ENCODE assay signal across 22 cellular contexts in the genomic region with DNA sequence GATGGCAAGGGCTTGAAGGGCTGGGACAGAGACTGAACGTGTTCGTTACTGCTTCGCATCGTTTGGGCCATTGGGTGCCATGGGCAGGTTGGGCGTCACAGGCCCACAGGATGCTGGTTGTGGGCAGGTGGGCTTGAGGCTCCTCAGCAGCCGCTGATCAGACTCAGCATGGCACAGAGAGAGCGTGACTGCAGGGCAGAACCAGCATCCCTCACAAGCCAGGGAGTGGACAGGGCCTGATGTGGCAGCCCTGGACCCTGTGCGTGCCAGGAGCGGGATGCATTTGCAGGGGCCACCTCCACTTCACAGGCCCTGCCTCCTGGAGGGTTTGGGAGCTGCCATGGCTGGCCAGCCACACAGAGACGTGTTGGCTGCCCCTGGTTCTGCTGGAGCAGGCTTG.
A peak's percentile ranks its signal among the peaks of the same experiment; 100 is the strongest.
DNase-seq lines count a peak whose midpoint lies in the region; ATAC-seq and TF ChIP-seq lines count a peak whose summit lies in the region.
"Had no signal": no experiment of that assay in that cellular context is flagged by ENCODE, and none has a peak within 500 bp of the region (broad histone marks: within the 10 kb centered on the region; RNA-seq: fewer than 3 reads in every experiment).

No MANE protein-coding gene starts in this region.

- no peaks in the 10 kb centered on the region for H3K27me3 Mint-ChIP-seq in H9 (ENCODE audit: low read depth)
- H3K27me3 Mint-ChIP-seq in neural crest cell (ENCODE audit: low read depth): no peaks in the 10 kb centered on the region
- H3K27me3 Mint-ChIP-seq: B cell; CD4-positive, alpha-beta T cell had no signal

- no peaks in the 10 kb centered on the region for H3K79me1 ChIP-seq in H9 (ENCODE audit: insufficient read depth, low read depth, low read length, poor library complexity, severe bottlenecking)

- no peak overlapping the region for H4K5ac ChIP-seq in H9 (ENCODE audit: insufficient read length, low read depth, low read length)

- H3T11ph ChIP-seq in H9 (ENCODE audit: low read length): no peak overlapping the region

- H3K18ac ChIP-seq in H9 (ENCODE audit: insufficient read length, low read depth, low read length): no peak overlapping the region

- H3K9me3 Mint-ChIP-seq in H9: peaks cover 0 to 6% of the 10 kb centered on the region in 2 experiments; a peak in 4 of 5 replicates
- H3K9me3 Mint-ChIP-seq in neural crest cell: no peaks in the 10 kb centered on the region
- H3K9me3 Mint-ChIP-seq: CD8-positive, alpha-beta T cell had no signal

- no peak overlapping the region for H3K4me2 ChIP-seq in H9 (ENCODE audit: insufficient read depth, insufficient read length, low read length)
- H3K4me2 ChIP-seq: A549; BLaER1 treated with 17β-estradiol and CSF1 and Interleukin-3, amounts not matched to agents 10 nM and 100 nM had no signal

- H3K23me2 ChIP-seq in H9 (ENCODE audit: insufficient read length, low read depth, low read length, poor library complexity, severe bottlenecking): no peaks in the 10 kb centered on the region

- no peaks in the 10 kb centered on the region for H3K9me3 ChIP-seq in H9 (ENCODE audit: control insufficient read depth, low read depth, low read length)
- H3K9me3 ChIP-seq: A549 had no signal

- H3K56ac ChIP-seq in H9 (ENCODE audit: insufficient read length, low read depth, low read length): no peak overlapping the region

- no peak overlapping the region for H2BK20ac ChIP-seq in H9 (ENCODE audit: low read depth, low read length, poor library complexity, severe bottlenecking)

- H4K8ac ChIP-seq in H9 (replicated peaks; ENCODE audit: insufficient read length, low read depth, low read length): no peak overlapping the region

- no peaks in the 10 kb centered on the region for H3K4me1 Mint-ChIP-seq in H9
- peaks cover 5% of the 10 kb centered on the region for H3K4me1 Mint-ChIP-seq in neural crest cell
- H3K4me1 Mint-ChIP-seq: B cell had no signal

- no peaks in the 10 kb centered on the region for H3K4me1 ChIP-seq in H9 (ENCODE audit: insufficient read depth, low read length)
- H3K4me1 ChIP-seq: A549, Caco-2 had no signal

- no peak overlapping the region for H2BK5ac ChIP-seq in H9 (ENCODE audit: insufficient read length, low read length)

- no peak for TF ChIP-seq CTCF in H9 (conservative IDR thresholded peaks at IDR 0.05)
- TF ChIP-seq CTCF in neural crest cell (conservative IDR thresholded peaks at IDR 0.05): no peak

- H4K91ac ChIP-seq in H9 (ENCODE audit: insufficient read length, low read depth, low read length): no peak overlapping the region

- no peak overlapping the region for H2AFZ ChIP-seq in H9 (ENCODE audit: low read length)

- H2BK120ac ChIP-seq in H9 (ENCODE audit: low read depth, low read length, poor library complexity, severe bottlenecking): no peak overlapping the region

- H3K36me3 Mint-ChIP-seq in H9 (ENCODE audit: insufficient read depth in 1 of 3, low read depth in 3 of 3) (peaks cover 9 to 22% (median 17%) of the 10 kb centered on the region in 3 experiments; a peak in 6 of 7 replicates), neural crest cell (ENCODE audit: low read depth) (peaks cover 13% of the 10 kb centered on the region)
- H3K36me3 Mint-ChIP-seq: CD8-positive, alpha-beta T cell had no signal

- H3K23ac ChIP-seq in H9 (ENCODE audit: insufficient read length, low read depth, low read length): no peak overlapping the region

- H3K27me3 ChIP-seq in H9 (ENCODE audit: insufficient read depth, low read length): no peaks in the 10 kb centered on the region

- WGBS in H9 (ENCODE audit: extremely low coverage, insufficient read length, low lambda C conversion rate): no CpG with 5 or more reads among the region's 10 CpGs

- no peaks in the 10 kb centered on the region for H4K20me1 ChIP-seq in H9 (ENCODE audit: control insufficient read depth, insufficient read depth, insufficient read length)

- no peak overlapping the region for H3K4ac ChIP-seq in H9 (ENCODE audit: low read depth, low read length)

- H3K14ac ChIP-seq in H9 (ENCODE audit: insufficient read depth, low read length): peak overlapping the region; percentile 7; the same call in 1 of the 2 replicates

- H3K4me3 Mint-ChIP-seq in H9: no peak overlapping the region
- H3K4me3 Mint-ChIP-seq in neural crest cell: no peak overlapping the region
- H3K4me3 Mint-ChIP-seq: B cell; CD4-positive, alpha-beta T cell; CD8-positive, alpha-beta T cell had no signal

- no peak overlapping the region for H3K27ac Mint-ChIP-seq in H9
- peak overlapping the region; percentile 50 for H3K27ac Mint-ChIP-seq in neural crest cell (ENCODE audit: unreplicated experiment)
- H3K27ac Mint-ChIP-seq: B cell; CD4-positive, alpha-beta T cell; CD8-positive, alpha-beta T cell had no signal

- DNase-seq in H9 (no peak), neural crest cell (ENCODE audit: low read depth, low spot score) (no peak), substantia nigra (lab: John Stamatoyannopoulos, UW) (no peak)
- no peak for DNase-seq in activated effector memory CD4-positive, alpha-beta T cell treated with Interleukin-2 at 50 U/mL for 16 hours
- DNase-seq: AML-193; Caco-2; CD4-positive, alpha-beta T cell; CD8-positive, alpha-beta T cell; DMS 273 treated with DMSO at 0.1 percent for 48 hours; DMS153; DMS53; DMS79; DND-41; EL; GDM1 had no signal

- no peak overlapping the region for H2BK12ac ChIP-seq in H9 (ENCODE audit: insufficient read length, low read depth, low read length)

- no peak overlapping the region for H3K9ac ChIP-seq in H9 (ENCODE audit: extremely low read depth, insufficient read length, low read length)
- H3K9ac ChIP-seq: BLaER1 treated with 17β-estradiol and CSF1 and Interleukin-3, amounts not matched to agents 10 nM and 100 nM had no signal

- no peak overlapping the region for H2AK5ac ChIP-seq in H9 (ENCODE audit: insufficient read length, low read length)

- ATAC-seq in HG02840 (IDR thresholded peaks at IDR 0.05; ENCODE audit: low FRiP score, unreplicated experiment): no peak
- ATAC-seq: A549; CD8-positive, alpha-beta T cell; GM12878 had no signal

- no peak overlapping the region for H3K27ac ChIP-seq in H9 (ENCODE audit: insufficient read length, low read depth, low read length)
- H3K27ac ChIP-seq in substantia nigra (ENCODE audit: low read depth, low read length, poor library complexity, severe bottlenecking): peak overlapping the region; percentile 21
- H3K27ac ChIP-seq: 22Rv1; A549; BLaER1 treated with 17β-estradiol and CSF1 and Interleukin-3, amounts not matched to agents 10 nM and 100 nM; C4-2B had no signal

- H2BK15ac ChIP-seq in H9 (ENCODE audit: low read depth, low read length): no peak overlapping the region

- no peaks in the 10 kb centered on the region; the same call in 1 of the 2 replicates for H3K79me2 ChIP-seq in H9 (ENCODE audit: insufficient read depth, low read length)
